Comparison of ENCODE assay signal across 19 cellular contexts in genomic region chr2:207107120-207107519, GRCh38.
"Had no signal": no experiment of that assay in that cellular context is flagged by ENCODE, and none has a peak within 500 bp of the region (broad histone marks: within the 10 kb centered on the region; RNA-seq: fewer than 3 reads in every experiment).

No MANE protein-coding gene starts in this region.

- H3K27ac Mint-ChIP-seq: activated CD4-positive, alpha-beta T cell treated with anti-CD3 and anti-CD28 coated beads, Interleukin-2, amount 10 ng/mL, durations not matched to agents 24 days and 14 days; activated naive CD8-positive, alpha-beta T cell treated with anti-CD3 and anti-CD28 coated beads, Interleukin-2, amount 50 U/mL, for 24 hours; activated T-helper 1 cell treated with anti-CD3 and anti-CD28 coated beads, Interleukin-12 subunit alpha, Interleukin-12 subunit beta, Interleukin-2, Interleukin-4 antibody, amounts not matched to agents 30 ng/mL and 10 ng/mL and 1 ng/mL, durations not matched to agents 14 hours and 24 hours and 36 hours; natural killer cell; T-helper 2 cell treated with Interferon-gamma antibody and Interleukin-4, amounts not matched to agents 5 μg/mL and 100 μg/mL, for 36 hours had no signal

- H3K9me3 Mint-ChIP-seq: activated CD4-positive, alpha-beta T cell treated with anti-CD3 and anti-CD28 coated beads, Interleukin-2, amount 10 ng/mL, durations not matched to agents 24 days and 14 days; activated naive CD8-positive, alpha-beta T cell treated with anti-CD3 and anti-CD28 coated beads, Interleukin-2, amount 50 U/mL, for 24 hours; activated T-helper 1 cell treated with anti-CD3 and anti-CD28 coated beads, Interleukin-12 subunit alpha, Interleukin-12 subunit beta, Interleukin-2, Interleukin-4 antibody, amounts not matched to agents 30 ng/mL and 10 ng/mL and 1 ng/mL, durations not matched to agents 14 hours and 24 hours and 36 hours; natural killer cell; T-helper 2 cell treated with Interferon-gamma antibody and Interleukin-4, amounts not matched to agents 5 μg/mL and 100 μg/mL, for 36 hours had no signal

- H3K4me3 Mint-ChIP-seq: activated CD4-positive, alpha-beta T cell treated with anti-CD3 and anti-CD28 coated beads, Interleukin-2, amount 10 ng/mL, durations not matched to agents 24 days and 14 days; activated CD8-positive, alpha-beta T cell treated with anti-CD3 and anti-CD28 coated beads, Interleukin-2, amount 10 ng/mL, durations not matched to agents 7 days and 5 days; activated T-helper 1 cell treated with anti-CD3 and anti-CD28 coated beads, Interleukin-12 subunit alpha, Interleukin-12 subunit beta, Interleukin-2, Interleukin-4 antibody, amounts not matched to agents 30 ng/mL and 10 ng/mL and 1 ng/mL, durations not matched to agents 14 hours and 24 hours and 36 hours; T-helper 2 cell treated with Interferon-gamma antibody and Interleukin-4, amounts not matched to agents 5 μg/mL and 100 μg/mL, for 36 hours had no signal

- ATAC-seq: activated CD8-positive, alpha-beta T cell treated with anti-CD3 and anti-CD28 coated beads, Interleukin-2, amount 10 ng/mL, durations not matched to agents 7 days and 5 days; gastroesophageal sphincter; left lobe of liver had no signal

- DNase-seq: activated CD4-positive, alpha-beta T cell treated with anti-CD3 and anti-CD28 coated beads, Interleukin-2, amount 10 ng/mL, durations not matched to agents 24 days and 14 days; activated CD4-positive, CD25-positive, alpha-beta regulatory T cell; activated CD8-positive, alpha-beta memory T cell treated with anti-CD3 and anti-CD28 coated beads, Interleukin-2, amount 50 U/mL, for 48 hours; activated CD8-positive, alpha-beta T cell treated with anti-CD3 and anti-CD28 coated beads, Interleukin-2, amount 10 ng/mL, durations not matched to agents 7 days and 5 days; activated naive CD4-positive, alpha-beta T cell; activated naive CD8-positive, alpha-beta T cell treated with anti-CD3 and anti-CD28 coated beads, Interleukin-2, amount 50 U/mL, for 24 hours; islet precursor cell; natural killer cell; right cardiac atrium; stimulated activated CD4-positive, alpha-beta T cell treated with anti-CD3 and anti-CD28 coated beads, Interleukin-15, amount 100 ng/mL, for 24 hours; stimulated activated CD4-positive, alpha-beta T cell treated with anti-CD3 and anti-CD28 coated beads, Interleukin-4, amount 100 ng/mL, for 1 hour; trophoblast cell had no signal

- H3K27ac ChIP-seq: ascending aorta, gastroesophageal sphincter, prostate gland, skin epidermis had no signal

- H3K27me3 Mint-ChIP-seq: activated CD4-positive, alpha-beta T cell treated with anti-CD3 and anti-CD28 coated beads, Interleukin-2, amount 10 ng/mL, durations not matched to agents 24 days and 14 days; activated naive CD8-positive, alpha-beta T cell treated with anti-CD3 and anti-CD28 coated beads, Interleukin-2, amount 50 U/mL, for 24 hours had no signal
